Comparison of ENCODE assay signal across 1 cellular context in the genomic region with DNA sequence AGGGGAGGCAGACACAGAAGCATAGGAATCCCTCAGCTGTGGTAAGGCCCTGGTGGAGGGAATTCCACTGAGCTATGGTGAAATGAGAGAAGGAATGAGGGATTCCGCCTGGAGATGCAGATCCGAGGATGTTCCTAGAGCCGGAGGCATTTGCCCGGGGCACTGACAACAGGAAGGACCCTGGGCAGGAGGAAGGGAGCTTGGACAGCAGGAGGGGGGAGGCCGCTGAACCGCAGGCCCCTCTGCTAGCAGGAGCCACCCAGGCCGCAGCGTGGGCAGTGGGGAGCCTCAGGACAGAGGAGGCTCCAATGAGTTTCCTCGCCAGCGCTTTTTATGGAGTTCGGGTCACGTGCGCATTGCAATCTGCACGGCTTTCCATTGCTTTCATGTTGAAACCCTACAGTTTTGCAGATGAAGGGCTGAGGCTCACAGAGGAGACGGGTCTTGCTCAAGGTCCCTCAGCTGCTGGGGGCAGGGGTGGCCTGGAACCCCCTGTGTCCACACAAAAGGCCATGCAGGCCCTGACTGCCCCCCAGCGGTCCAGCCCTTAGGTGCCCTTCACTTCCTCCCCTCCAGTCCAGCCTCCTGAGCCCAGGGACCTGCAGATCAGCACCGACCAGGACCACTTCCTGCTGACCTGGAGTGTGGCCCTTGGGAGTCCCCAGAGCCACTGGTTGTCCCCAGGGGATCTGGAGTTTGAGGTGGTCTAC.
TF ChIP-seq lines count a peak whose summit lies in the region.

No MANE protein-coding gene starts in this region.

TF ChIP-seq in H1, 55 proteins besides CTCF, POLR2A, EP300 and RAD21:
- no peak for TF ChIP-seq CBX5 (IDR thresholded peaks at IDR 0.05; ENCODE audit: low read depth, low read length)
- TF ChIP-seq EGR1 (IDR thresholded peaks at IDR 0.05; ENCODE audit: borderline replicate concordance, low read depth, low read length) = no peak
- TF ChIP-seq MAFK (IDR thresholded peaks at IDR 0.05; ENCODE audit: low read depth, low read length) = no peak
- TF ChIP-seq HDAC6 (IDR thresholded peaks at IDR 0.05; ENCODE audit: low read depth, low read length) = no peak
- TF ChIP-seq JUN (IDR thresholded peaks at IDR 0.05; ENCODE audit: low read depth, low read length) = no peak
- no peak for TF ChIP-seq KDM4A (IDR thresholded peaks at IDR 0.05; ENCODE audit: low read depth, low read length, severe bottlenecking)
- no peak for TF ChIP-seq BACH1 (IDR thresholded peaks at IDR 0.05; ENCODE audit: low read length)
- no peak for TF ChIP-seq SIN3A (conservative IDR thresholded peaks at IDR 0.05 in 1 of 2, IDR thresholded peaks at IDR 0.05 in 1 of 2; ENCODE audit: low read depth in 1 of 2, low read length in 2 of 2)
- no peak for TF ChIP-seq CTBP2 (IDR thresholded peaks at IDR 0.05; ENCODE audit: borderline replicate concordance, insufficient read depth, insufficient read length, low read length)
- TF ChIP-seq, protein P1, sequence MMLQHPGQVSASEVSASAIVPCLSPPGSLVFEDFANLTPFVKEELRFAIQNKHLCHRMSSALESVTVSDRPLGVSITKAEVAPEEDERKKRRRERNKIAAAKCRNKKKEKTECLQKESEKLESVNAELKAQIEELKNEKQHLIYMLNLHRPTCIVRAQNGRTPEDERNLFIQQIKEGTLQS (IDR thresholded peaks at IDR 0.05; ENCODE audit: insufficient read depth, low read depth, low read length) = no peak
- TF ChIP-seq TAF7 (optimal IDR thresholded peaks at IDR 0.05; ENCODE audit: borderline replicate concordance, low read depth, low read length) = no peak
- TF ChIP-seq RFX5 (IDR thresholded peaks at IDR 0.05; ENCODE audit: borderline replicate concordance, low read depth, low read length) = no peak
- TF ChIP-seq, protein P2, sequence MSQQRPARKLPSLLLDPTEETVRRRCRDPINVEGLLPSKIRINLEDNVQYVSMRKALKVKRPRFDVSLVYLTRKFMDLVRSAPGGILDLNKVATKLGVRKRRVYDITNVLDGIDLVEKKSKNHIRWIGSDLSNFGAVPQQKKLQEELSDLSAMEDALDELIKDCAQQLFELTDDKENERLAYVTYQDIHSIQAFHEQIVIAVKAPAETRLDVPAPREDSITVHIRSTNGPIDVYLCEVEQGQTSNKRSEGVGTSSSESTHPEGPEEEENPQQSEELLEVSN (IDR thresholded peaks at IDR 0.05) = no peak
- no peak for TF ChIP-seq EZH2 (IDR thresholded peaks at IDR 0.05; ENCODE audit: low read depth, low read length, severe bottlenecking)
- TF ChIP-seq TCF12 (IDR thresholded peaks at IDR 0.05; ENCODE audit: low read depth, low read length) = no peak
